8 cellular contexts compared by ENCODE assay signal in genomic region chr2:74530239-74531161, GRCh38. TPM values are rescaled to one million over a fixed set of nuclear protein-coding genes. Genes with fewer than 3 reads are reported as not detected.
A peak's percentile ranks its signal among the peaks of the same experiment; 100 is the strongest.
DNase-seq lines count a peak whose midpoint lies in the region; ATAC-seq and TF ChIP-seq lines count a peak whose summit lies in the region.

No MANE protein-coding gene starts in this region.

- TF ChIP-seq CTCF in AG09309 (IDR thresholded peaks at IDR 0.05; ENCODE audit: control insufficient read depth, insufficient read depth, low read depth, low read length, missing control alignments) (no peak), SU-DHL-6 (IDR thresholded peaks at IDR 0.05; ENCODE audit: insufficient read depth, low read length, poor library complexity, severe bottlenecking) (no peak), MCF 10A (IDR thresholded peaks at IDR 0.05; ENCODE audit: unreplicated experiment) (no peak), spleen (IDR thresholded peaks at IDR 0.05 in 8 of 11, conservative IDR thresholded peaks at IDR 0.05 in 3 of 11) (no peak)

- TSS peak; percentile 28 for BruUV-seq in MCF 10A (replicated peaks; lab: Mats Ljungman, UMichigan)

- peak overlapping the region; percentile 92 for H3K4me3 ChIP-seq in AG09309 (ENCODE audit: control insufficient read depth, low read depth, low read length)
- peak overlapping the region; percentile 81 for H3K4me3 ChIP-seq in SU-DHL-6 (ENCODE audit: insufficient read depth, low read length, poor library complexity, severe bottlenecking)
- peak overlapping the region; percentile 83 to 98 (median 89) for H3K4me3 ChIP-seq in spleen

- H3K27ac Mint-ChIP-seq in MCF 10A (ENCODE audit: low read depth, unreplicated experiment): peak overlapping the region; percentile 91

- peak overlapping the region; percentile 94 for H3K4me3 Mint-ChIP-seq in MCF 10A (ENCODE audit: unreplicated experiment)

- H3K79me2 ChIP-seq in SU-DHL-6 (ENCODE audit: insufficient read depth, low read length): peaks cover 23% of the 10 kb centered on the region

- POLR2A ChIA-PET in MCF 10A (lab: Yijun Ruan, JAX): interaction anchor here (0.6 to 8.1 kb wide), 25 partner anchors 8 to 1116 kb away, joined by 3 to 135 read pairs (median 5); partner anchors contain the start of genes C2orf81, CCDC142, INO80B and MRPL19

- H3K36me3 Mint-ChIP-seq in MCF 10A (ENCODE audit: insufficient read depth, unreplicated experiment): peaks cover 26% of the 10 kb centered on the region

- DNase-seq in AG09309 (ENCODE audit: low read depth) (no peak), MCF 10A (ENCODE audit: unreplicated experiment) (peak; percentile 22), inferior parietal cortex (ENCODE audit: extremely low spot score) (peak; percentile 59), spleen (peak; percentile 93), SK-N-DZ (ENCODE audit: low spot score) (no peak)

- peak overlapping the region; percentile 67 for H3K27ac ChIP-seq in SU-DHL-6 (ENCODE audit: low read depth, low read length)
- H3K27ac ChIP-seq in spleen: peak overlapping the region; percentile 90 to 98 (median 95)

- peaks cover 38% of the 10 kb centered on the region for H3K4me1 Mint-ChIP-seq in MCF 10A (ENCODE audit: insufficient read depth, unreplicated experiment)

- H3K9me3 Mint-ChIP-seq in MCF 10A (ENCODE audit: unreplicated experiment): no peaks in the 10 kb centered on the region

- peaks cover 10% of the 10 kb centered on the region; the same call in 1 of the 2 replicates for H3F3A ChIP-seq in SU-DHL-6 (ENCODE audit: insufficient read depth)

- peak overlapping the region; percentile 89 for H3K9ac ChIP-seq in SU-DHL-6 (ENCODE audit: low read length)

- peak in 1 of 3 donors; percentile 5 for TF ChIP-seq POLR2A in spleen (IDR thresholded peaks at IDR 0.05)

- H3K27me3 Mint-ChIP-seq in MCF 10A (ENCODE audit: insufficient read depth, unreplicated experiment): no peaks in the 10 kb centered on the region

- CTCF ChIA-PET in MCF 10A (lab: Yijun Ruan, JAX): interaction anchor here (0.6 to 7.3 kb wide), 11 partner anchors 13 to 66 kb away, joined by 3 to 80 read pairs (median 4); partner anchors contain the start of genes CCDC142 and TTC31

- 1 to 3% (median 2%) methylated on average over 45 to 54 of the region's 54 CpGs for WGBS in spleen, 5 donors

- H2AFZ ChIP-seq in SU-DHL-6 (ENCODE audit: low read depth, low read length, severe bottlenecking): peak overlapping the region; percentile 38

- H3K36me3 ChIP-seq in SU-DHL-6 (ENCODE audit: low read length) (peaks cover 11% of the 10 kb centered on the region), spleen (peaks cover 0 to 63% (median 40%) of the 10 kb centered on the region in 6 donors)

- ATAC-seq in GM18873 (IDR thresholded peaks at IDR 0.05; ENCODE audit: low FRiP score, unreplicated experiment): peak; percentile 25
- ATAC-seq in HG03342 (IDR thresholded peaks at IDR 0.05; ENCODE audit: unreplicated experiment): peak; percentile 30

- H3K27me3 ChIP-seq in SU-DHL-6 (ENCODE audit: low read length) (no peaks in the 10 kb centered on the region), spleen (replicated peaks in 1 of 7) (no peaks in the 10 kb centered on the region)

- no peaks in the 10 kb centered on the region for H3K9me2 ChIP-seq in SU-DHL-6 (replicated peaks; ENCODE audit: insufficient read depth, low read length)

- peaks cover 20 to 59% (median 38%) of the 10 kb centered on the region in 6 donors for H3K4me1 ChIP-seq in spleen

- H3K4me2 ChIP-seq in SU-DHL-6 (ENCODE audit: low read depth, low read length, poor library complexity, severe bottlenecking): peak overlapping the region; percentile 83

- H4K20me1 ChIP-seq in SU-DHL-6 (ENCODE audit: low read depth, low read length): no peaks in the 10 kb centered on the region

- intact Hi-C loops in MCF 10A (cut with micrococcal nuclease): loop anchor here (5.0 kb wide), 1 partner anchor 193 kb away; no protein-coding TSS in a partner anchor
- intact Hi-C loops in spleen (cut with DNase I; ENCODE audit: low total_unique reads): no loop called here

- no peaks in the 10 kb centered on the region for H3K9me3 ChIP-seq in SU-DHL-6 (ENCODE audit: insufficient read depth, low read length)
- no peaks in the 10 kb centered on the region for H3K9me3 ChIP-seq in spleen

RNA-seq across cellular contexts. Expression of gene HTRA2, which starts 0.8 kb away (rescaled TPM):
- 27.6 and 33.0 TPM in 2 replicates for total RNA-seq in MCF 10A (2022)
- total RNA-seq in spleen: 10 to 100 TPM; 34.2 to 58.7 (median 38.7) TPM
- 10 to 100 TPM; 46.0 to 48.7 (median 48.0) TPM for polyA plus RNA-seq in spleen
- 61.5 and 73.7 TPM in 2 replicates for polyA plus RNA-seq in SK-N-DZ (2014; cell fraction: cytosol; rRNA removed)
- polyA plus RNA-seq in SK-N-DZ (2014; cell fraction: nucleus; rRNA removed): 109 and 154 TPM in 2 replicates

RNA-seq across cellular contexts. Expression of gene AUP1, which starts 1.0 kb away (rescaled TPM):
- total RNA-seq in MCF 10A (2022): 138 and 140 TPM in 2 replicates
- total RNA-seq in spleen: 100 to 1,000 TPM; 107 to 182 (median 125) TPM
- 100 to 1,000 TPM; 140 to 226 (median 223) TPM for polyA plus RNA-seq in spleen
- 181 and 194 TPM in 2 replicates for polyA plus RNA-seq in SK-N-DZ (2014; cell fraction: cytosol; rRNA removed)
- polyA plus RNA-seq in SK-N-DZ (2014; cell fraction: nucleus; rRNA removed): 817 and 859 TPM in 2 replicates

RNA-seq across cellular contexts. Expression of gene DQX1, which starts 4.5 kb away (rescaled TPM):
- total RNA-seq in MCF 10A (2022) (4.3 and 4.7 TPM in 2 replicates), spleen (under 1 TPM in 5 of 7 donors, not detected in 2; 0.24 to 0.52 (median 0.43) TPM)
- under 1 TPM; 0.09 to 0.22 (median 0.11) TPM for polyA plus RNA-seq in spleen
- polyA plus RNA-seq in SK-N-DZ (2014; cell fraction: cytosol; rRNA removed): 0.22 and 0.33 TPM in 2 replicates
- 7.7 and 10.3 TPM in 2 replicates for polyA plus RNA-seq in SK-N-DZ (2014; cell fraction: nucleus; rRNA removed)

RNA-seq across cellular contexts. Expression of gene TLX2, which starts 16.2 kb away (rescaled TPM):
- total RNA-seq in MCF 10A (2022): not detected in 2 replicates
- total RNA-seq in spleen: not detected
- under 1 TPM in 2 of 3 donors, not detected in 1; 0.04 to 0.05 TPM for polyA plus RNA-seq in spleen
- polyA plus RNA-seq in SK-N-DZ (2014; cell fraction: cytosol; rRNA removed): 209 and 286 TPM in 2 replicates
- 679 and 702 TPM in 2 replicates for polyA plus RNA-seq in SK-N-DZ (2014; cell fraction: nucleus; rRNA removed)

RNA-seq across cellular contexts. Expression of gene PCGF1, which starts 23.0 kb away (rescaled TPM):
- total RNA-seq in MCF 10A (2022): 37.5 and 41.6 TPM in 2 replicates
- 10 to 100 TPM; 12.7 to 20.4 (median 14.7) TPM for total RNA-seq in spleen
- polyA plus RNA-seq in spleen: 10 to 100 TPM in 2 of 3 donors, 1 to 10 TPM in 1; 9.6 to 11.8 (median 11.6) TPM
- 59.2 and 72.5 TPM in 2 replicates for polyA plus RNA-seq in SK-N-DZ (2014; cell fraction: cytosol; rRNA removed)
- 115 and 137 TPM in 2 replicates for polyA plus RNA-seq in SK-N-DZ (2014; cell fraction: nucleus; rRNA removed)

Comparison
In these comparisons a context has a peak if more than half of its experiments do, and no peak if none do; other contexts are left out.
1. DNase-seq: peak in MCF 10A (single experiment), inferior parietal cortex (single experiment) and spleen (single experiment); none in AG09309 (single experiment) and SK-N-DZ (single experiment).
2. Peak in every context shown above with its lines, with median percentiles within 50 percentile points of each other: H3K4me3 ChIP-seq.